1 cellular context compared by ENCODE assay signal in the genomic region with DNA sequence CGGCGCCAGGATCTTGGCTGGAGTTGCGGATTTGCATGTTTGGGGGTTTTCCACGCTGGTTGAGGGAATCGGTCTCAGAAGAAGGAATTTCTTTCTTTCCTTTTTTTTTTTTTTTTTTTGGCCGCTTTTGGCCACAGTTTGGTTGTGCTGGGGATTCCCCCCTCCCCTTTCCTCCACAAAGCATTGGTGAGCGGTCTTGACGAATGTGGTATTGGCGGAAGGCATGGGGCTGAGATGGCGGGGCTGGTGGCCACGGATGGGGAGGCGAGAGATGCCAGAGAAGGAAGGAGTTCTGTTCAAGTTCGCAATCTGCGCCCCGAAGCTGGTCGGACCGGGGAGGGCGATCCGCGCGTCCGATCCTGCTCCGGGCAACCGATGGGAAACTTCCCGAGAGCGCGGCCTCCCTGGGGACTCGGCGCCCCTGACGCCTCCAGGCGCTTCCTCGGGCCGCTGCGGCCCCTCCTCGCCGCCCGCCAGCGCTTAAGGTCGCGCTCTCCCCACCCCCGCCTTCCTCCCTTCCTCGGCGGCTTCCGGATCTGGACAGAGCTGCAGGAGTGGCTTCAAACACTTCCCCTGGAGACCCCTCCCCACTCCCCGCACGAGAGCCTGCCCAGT.
TF ChIP-seq lines count a peak whose summit lies in the region.

No MANE protein-coding gene starts in this region.

TF ChIP-seq in HepG2, 621 proteins besides CTCF, POLR2A, EP300 and RAD21 (continued from another document):
- TF ChIP-seq, protein P1, sequence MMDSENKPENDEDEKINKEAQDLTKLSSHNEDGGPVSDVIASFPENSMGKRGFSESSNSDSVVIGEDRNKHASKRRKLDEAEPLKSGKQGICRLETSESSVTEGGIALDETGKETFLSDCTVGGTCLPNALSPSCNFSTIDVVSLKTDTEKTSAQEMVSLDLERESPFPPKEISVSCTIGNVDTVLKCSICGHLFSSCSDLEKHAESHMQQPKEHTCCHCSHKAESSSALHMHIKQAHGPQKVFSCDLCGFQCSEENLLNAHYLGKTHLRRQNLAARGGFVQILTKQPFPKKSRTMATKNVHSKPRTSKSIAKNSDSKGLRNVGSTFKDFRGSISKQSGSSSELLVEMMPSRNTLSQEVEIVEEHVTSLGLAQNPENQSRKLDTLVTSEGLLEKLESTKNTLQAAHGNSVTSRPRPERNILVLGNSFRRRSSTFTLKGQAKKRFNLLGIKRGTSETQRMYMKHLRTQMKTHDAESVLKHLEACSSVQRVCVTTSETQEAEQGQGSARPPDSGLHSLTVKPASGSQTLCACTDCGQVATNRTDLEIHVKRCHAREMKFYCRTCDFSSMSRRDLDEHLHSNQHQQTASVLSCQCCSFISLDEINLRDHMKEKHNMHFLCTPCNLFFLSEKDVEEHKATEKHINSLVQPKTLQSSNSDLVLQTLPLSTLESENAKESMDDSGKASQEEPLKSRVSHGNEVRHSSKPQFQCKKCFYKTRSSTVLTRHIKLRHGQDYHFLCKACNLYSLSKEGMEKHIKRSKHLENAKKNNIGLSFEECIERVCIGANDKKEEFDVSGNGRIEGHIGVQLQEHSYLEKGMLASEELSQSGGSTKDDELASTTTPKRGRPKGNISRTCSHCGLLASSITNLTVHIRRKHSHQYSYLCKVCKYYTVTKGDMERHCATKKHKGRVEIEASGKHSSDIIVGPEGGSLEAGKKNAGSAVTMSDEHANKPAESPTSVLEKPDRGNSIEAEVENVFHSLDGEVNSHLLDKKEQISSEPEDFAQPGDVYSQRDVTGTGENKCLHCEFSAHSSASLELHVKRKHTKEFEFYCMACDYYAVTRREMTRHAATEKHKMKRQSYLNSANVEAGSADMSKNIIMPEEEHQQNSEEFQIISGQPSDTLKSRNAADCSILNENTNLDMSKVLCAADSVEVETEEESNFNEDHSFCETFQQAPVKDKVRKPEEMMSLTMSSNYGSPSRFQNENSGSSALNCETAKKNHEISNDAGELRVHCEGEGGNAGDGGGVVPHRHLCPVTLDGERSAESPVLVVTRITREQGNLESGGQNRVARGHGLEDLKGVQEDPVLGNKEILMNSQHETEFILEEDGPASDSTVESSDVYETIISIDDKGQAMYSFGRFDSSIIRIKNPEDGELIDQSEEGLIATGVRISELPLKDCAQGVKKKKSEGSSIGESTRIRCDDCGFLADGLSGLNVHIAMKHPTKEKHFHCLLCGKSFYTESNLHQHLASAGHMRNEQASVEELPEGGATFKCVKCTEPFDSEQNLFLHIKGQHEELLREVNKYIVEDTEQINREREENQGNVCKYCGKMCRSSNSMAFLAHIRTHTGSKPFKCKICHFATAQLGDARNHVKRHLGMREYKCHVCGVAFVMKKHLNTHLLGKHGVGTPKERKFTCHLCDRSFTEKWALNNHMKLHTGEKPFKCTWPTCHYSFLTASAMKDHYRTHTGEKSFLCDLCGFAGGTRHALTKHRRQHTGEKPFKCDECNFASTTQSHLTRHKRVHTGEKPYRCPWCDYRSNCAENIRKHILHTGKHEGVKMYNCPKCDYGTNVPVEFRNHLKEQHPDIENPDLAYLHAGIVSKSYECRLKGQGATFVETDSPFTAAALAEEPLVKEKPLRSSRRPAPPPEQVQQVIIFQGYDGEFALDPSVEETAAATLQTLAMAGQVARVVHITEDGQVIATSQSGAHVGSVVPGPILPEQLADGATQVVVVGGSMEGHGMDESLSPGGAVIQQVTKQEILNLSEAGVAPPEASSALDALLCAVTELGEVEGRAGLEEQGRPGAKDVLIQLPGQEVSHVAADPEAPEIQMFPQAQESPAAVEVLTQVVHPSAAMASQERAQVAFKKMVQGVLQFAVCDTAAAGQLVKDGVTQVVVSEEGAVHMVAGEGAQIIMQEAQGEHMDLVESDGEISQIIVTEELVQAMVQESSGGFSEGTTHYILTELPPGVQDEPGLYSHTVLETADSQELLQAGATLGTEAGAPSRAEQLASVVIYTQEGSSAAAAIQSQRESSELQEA (CRISPR knock-in tag; IDR thresholded peaks at IDR 0.05; ENCODE audit: not compliant biosample characterization) = no peak
- TF ChIP-seq MATR3 (CRISPR knock-in tag; IDR thresholded peaks at IDR 0.05) = no peak
- TF ChIP-seq, protein P2, sequence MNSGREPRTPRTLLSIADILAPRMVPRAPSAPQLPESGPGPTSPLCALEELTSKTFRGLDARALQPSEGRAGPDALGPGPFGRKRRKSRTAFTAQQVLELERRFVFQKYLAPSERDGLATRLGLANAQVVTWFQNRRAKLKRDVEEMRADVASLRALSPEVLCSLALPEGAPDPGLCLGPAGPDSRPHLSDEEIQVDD (CRISPR knock-in tag; IDR thresholded peaks at IDR 0.05; ENCODE audit: borderline replicate concordance) = no peak
- TF ChIP-seq, protein P3, sequence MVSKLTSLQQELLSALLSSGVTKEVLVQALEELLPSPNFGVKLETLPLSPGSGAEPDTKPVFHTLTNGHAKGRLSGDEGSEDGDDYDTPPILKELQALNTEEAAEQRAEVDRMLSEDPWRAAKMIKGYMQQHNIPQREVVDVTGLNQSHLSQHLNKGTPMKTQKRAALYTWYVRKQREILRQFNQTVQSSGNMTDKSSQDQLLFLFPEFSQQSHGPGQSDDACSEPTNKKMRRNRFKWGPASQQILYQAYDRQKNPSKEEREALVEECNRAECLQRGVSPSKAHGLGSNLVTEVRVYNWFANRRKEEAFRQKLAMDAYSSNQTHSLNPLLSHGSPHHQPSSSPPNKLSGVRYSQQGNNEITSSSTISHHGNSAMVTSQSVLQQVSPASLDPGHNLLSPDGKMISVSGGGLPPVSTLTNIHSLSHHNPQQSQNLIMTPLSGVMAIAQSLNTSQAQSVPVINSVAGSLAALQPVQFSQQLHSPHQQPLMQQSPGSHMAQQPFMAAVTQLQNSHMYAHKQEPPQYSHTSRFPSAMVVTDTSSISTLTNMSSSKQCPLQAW (CRISPR knock-in tag; IDR thresholded peaks at IDR 0.05) = no peak
- no peak for TF ChIP-seq HNF4A (CRISPR knock-in tag; IDR thresholded peaks at IDR 0.05)
- no peak for TF ChIP-seq HNF4G (IDR thresholded peaks at IDR 0.05; ENCODE audit: borderline replicate concordance, low read depth, low read length)
- TF ChIP-seq HNF4G (CRISPR knock-in tag; IDR thresholded peaks at IDR 0.05; ENCODE audit: borderline replicate concordance, low read depth) = no peak
- TF ChIP-seq POLR2G (IDR thresholded peaks at IDR 0.05; ENCODE audit: low read depth, low read length) = no peak
- no peak for TF ChIP-seq NCOA5 (CRISPR knock-in tag; IDR thresholded peaks at IDR 0.05)
- no peak for TF ChIP-seq NFYC (CRISPR knock-in tag; IDR thresholded peaks at IDR 0.05)
